Comparison of ENCODE assay signal across 22 cellular contexts in the genomic region with DNA sequence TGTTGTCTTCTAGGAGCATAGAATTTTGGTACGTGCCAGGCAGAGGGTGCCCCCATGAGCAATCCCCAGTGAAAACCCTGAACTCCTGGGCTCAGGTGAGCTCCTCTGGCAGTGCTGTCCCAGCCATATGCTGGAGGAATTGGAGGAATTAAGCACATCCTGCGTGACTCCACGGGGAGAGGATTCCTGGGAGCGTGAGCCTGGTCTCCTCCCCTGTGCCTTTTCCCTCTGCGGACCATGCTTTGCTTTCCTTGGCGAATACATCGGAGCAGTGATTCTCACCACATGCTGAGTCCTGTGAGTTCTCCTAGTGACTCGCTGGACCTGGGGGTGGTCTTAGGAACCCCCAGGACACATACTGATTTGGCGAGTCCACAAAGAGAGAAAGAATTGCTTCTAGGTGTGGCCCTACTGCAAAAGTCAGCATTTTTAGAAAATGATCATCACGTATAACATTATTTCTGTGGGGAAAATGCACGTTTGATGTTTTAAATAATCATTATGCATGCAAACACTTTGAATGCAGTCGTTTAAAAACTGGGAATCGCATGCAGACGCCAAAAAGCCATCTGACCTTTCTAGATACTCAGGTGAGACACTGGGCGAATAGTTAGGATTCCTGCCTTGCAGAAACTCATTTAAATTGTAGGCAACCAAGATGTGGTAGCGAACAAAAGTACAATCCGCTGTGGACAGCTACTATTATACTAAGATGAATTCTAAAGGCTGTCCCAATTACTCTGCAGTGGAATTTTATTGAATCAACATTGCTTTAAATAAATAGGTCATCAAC.
DNase-seq lines count a peak whose midpoint lies in the region; ATAC-seq, FAIRE-seq and TF ChIP-seq lines count a peak whose summit lies in the region.
"Had no signal": no experiment of that assay in that cellular context is flagged by ENCODE, and none has a peak within 500 bp of the region (broad histone marks: within the 10 kb centered on the region; RNA-seq: fewer than 3 reads in every experiment).

No MANE protein-coding gene starts in this region.

- H3K4me2 ChIP-seq in H1 (ENCODE audit: insufficient read depth in 1 of 2, low read depth in 2 of 2, low read length in 2 of 2) (peak overlapping the region; percentile 55 to 65), mammary epithelial cell (ENCODE audit: insufficient read depth, low read depth, low read length) (no peak overlapping the region)
- H3K4me2 ChIP-seq: A549 had no signal

- FAIRE-seq in H1 (lab: Jason Lieb, UNC), result peak; percentile 80
- FAIRE-seq: A549, D721Med, GM12892, GM18507, HepG2 had no signal

- peaks cover 21% of the 10 kb centered on the region for H3K4me1 ChIP-seq in HUES6 (ENCODE audit: control insufficient read depth, insufficient read depth, low read length)
- peaks cover 4 to 20% (median 14%) of the 10 kb centered on the region in 4 experiments for H3K4me1 ChIP-seq in H1 (replicated peaks in 1 of 4; ENCODE audit: control insufficient read depth in 3 of 4, insufficient read depth in 4 of 4, low read length in 3 of 4)
- no peaks in the 10 kb centered on the region for H3K4me1 ChIP-seq in mammary epithelial cell (ENCODE audit: insufficient read depth, low read length)
- H3K4me1 ChIP-seq in stomach, result no peaks in the 10 kb centered on the region
- H3K4me1 ChIP-seq: A549 had no signal

- dilution Hi-C loops in mammary epithelial cell (cut with HindIII; ENCODE audit: low sequenced_read_pairs), result no loop called here

- no peak overlapping the region for H3K56ac ChIP-seq in H1 (replicated peaks; ENCODE audit: insufficient read length, low read depth, low read length)

- in situ Hi-C loops in mammary epithelial cell (cut with MboI; ENCODE audit: low sequenced_read_pairs in 2 of 2), result no loop called here

- no peak overlapping the region for H2BK15ac ChIP-seq in H1 (ENCODE audit: low read length)

- POLR2A ChIA-PET in H1 (lab: Charles Lee; ENCODE audit: partially characterized antibody), result no interaction called here

- peak overlapping the region; percentile 43; the same call in 1 of the 2 replicates for H2AK5ac ChIP-seq in H1 (ENCODE audit: low read depth, low read length)

- no peak overlapping the region for H4K91ac ChIP-seq in H1 (replicated peaks; ENCODE audit: insufficient read length, low read length)

- H4K20me1 ChIP-seq in H1 (replicated peaks in 1 of 2; ENCODE audit: control insufficient read depth in 1 of 2, insufficient read depth in 2 of 2, low read length in 2 of 2), result no peaks in the 10 kb centered on the region
- H4K20me1 ChIP-seq in mammary epithelial cell (ENCODE audit: insufficient read depth, low read length), result no peaks in the 10 kb centered on the region

- H2BK12ac ChIP-seq in H1 (ENCODE audit: low read depth, low read length), result peak overlapping the region; percentile 78

- H3K4me3 ChIP-seq in HUES6 (ENCODE audit: low read depth, low read length) (no peak overlapping the region), H1 (ENCODE audit: extremely low read depth in 1 of 4, insufficient read depth in 2 of 4, low read depth in 3 of 4, low read length in 4 of 4) (peak overlapping the region in 1 of 4 experiments; percentile 32; a peak in 1 of 8 replicates), mammary epithelial cell (replicated peaks in 1 of 3; ENCODE audit: insufficient read depth in 1 of 3, low read depth in 2 of 3, low read length in 3 of 3) (no peak overlapping the region), stomach (no peak overlapping the region)
- H3K4me3 ChIP-seq: A549 had no signal

- no peak overlapping the region for H3K4ac ChIP-seq in H1 (replicated peaks; ENCODE audit: insufficient read length, low read depth, low read length)

- peak overlapping the region; percentile 40 for H3K9ac ChIP-seq in HUES6 (ENCODE audit: low read length)
- no peak overlapping the region for H3K9ac ChIP-seq in H1 (replicated peaks in 1 of 4; ENCODE audit: extremely low read depth in 1 of 4, low read depth in 3 of 4, low read length in 3 of 4)
- H3K9ac ChIP-seq in mammary epithelial cell (ENCODE audit: insufficient read depth, low read length), result no peak overlapping the region

- H3K18ac ChIP-seq in H1 (ENCODE audit: extremely low read depth, low read length), result 0 out of 2 replicates have a peak overlapping the region, but pooled peaks have one; percentile 26

- no peak for TF ChIP-seq CTCF in H1 (IDR thresholded peaks at IDR 0.05; ENCODE audit: control extremely low read depth in 1 of 3, insufficient read depth in 1 of 3, low read depth in 1 of 3, low read length in 3 of 3)
- no peak for TF ChIP-seq CTCF in mammary epithelial cell (conservative IDR thresholded peaks at IDR 0.05 in 1 of 2, IDR thresholded peaks at IDR 0.05 in 1 of 2; ENCODE audit: extremely low read depth in 1 of 2, insufficient read depth in 1 of 2, low read depth in 1 of 2, low read length in 2 of 2)
- TF ChIP-seq CTCF in stomach (IDR thresholded peaks at IDR 0.05), result no peak

- DNase-seq in ELF-1 (ENCODE audit: low read depth, low spot score) (peak; percentile 6), H1 (ENCODE audit: low read depth in 1 of 2, low spot score in 2 of 2) (peak in 1 of 2 experiments; percentile 31), iPS-NIHi7 (ENCODE audit: extremely low spot score) (peak; percentile 29), NCI-H524 (lab: John Stamatoyannopoulos, UW) (no peak), mammary epithelial cell (no peak), stomach (no peak)
- DNase-seq: AML-193; Caco-2; CD4-positive, alpha-beta T cell; GDM1; GOT3; HCEC 1CT had no signal

- TF ChIP-seq POLR2A in H1 (IDR thresholded peaks at IDR 0.05; ENCODE audit: control extremely low read depth in 1 of 2, low read depth in 2 of 2, low read length in 2 of 2) (no peak), stomach (IDR thresholded peaks at IDR 0.05) (no peak)

- intact Hi-C loops in mammary epithelial cell (cut with micrococcal nuclease) (no loop called here), stomach (cut with DNase I; ENCODE audit: low total_unique reads) (no loop called here)

- no peaks in the 10 kb centered on the region for H3K9me3 ChIP-seq in HUES6 (ENCODE audit: control insufficient read depth, insufficient read depth, low read depth, low read length)
- H3K9me3 ChIP-seq in H1 (ENCODE audit: insufficient read depth in 2 of 2, low read depth in 1 of 2, low read length in 1 of 2), result no peaks in the 10 kb centered on the region
- peaks cover 18% of the 10 kb centered on the region for H3K9me3 ChIP-seq in mammary epithelial cell (replicated peaks; ENCODE audit: insufficient read depth, low read length)
- no peaks in the 10 kb centered on the region for H3K9me3 ChIP-seq in stomach
- H3K9me3 ChIP-seq: A549, Caco-2 had no signal

- no peak overlapping the region for H3K27ac ChIP-seq in HUES6 (ENCODE audit: low read depth, low read length)
- H3K27ac ChIP-seq in H1 (ENCODE audit: low read depth, low read length), result no peak overlapping the region
- no peak overlapping the region for H3K27ac ChIP-seq in mammary epithelial cell (ENCODE audit: insufficient read depth, low read depth, low read length)
- H3K27ac ChIP-seq in stomach, result no peak overlapping the region
- H3K27ac ChIP-seq: 22Rv1, A549, C4-2B, HL-60 had no signal

- H3K23ac ChIP-seq in H1 (ENCODE audit: insufficient read length), result no peak overlapping the region

- H2BK120ac ChIP-seq in H1 (replicated peaks; ENCODE audit: low read depth, low read length), result no peak overlapping the region

- H3K79me1 ChIP-seq in H1 (ENCODE audit: low read depth, low read length), result no peaks in the 10 kb centered on the region

- H4K8ac ChIP-seq in H1 (ENCODE audit: extremely low read depth, insufficient read depth, low read length), result no peak overlapping the region

- H2BK20ac ChIP-seq in H1 (ENCODE audit: low read length), result peak overlapping the region; percentile 72; the same call in 1 of the 2 replicates

- no peak for TF ChIP-seq RAD21 in H1 (IDR thresholded peaks at IDR 0.05 in 1 of 2, conservative IDR thresholded peaks at IDR 0.05 in 1 of 2; ENCODE audit: low read depth in 2 of 2, low read length in 2 of 2)

- peak overlapping the region; percentile 57; the same call in 1 of the 2 replicates for H2BK5ac ChIP-seq in H1 (ENCODE audit: low read depth, low read length)

- H4K5ac ChIP-seq in H1 (ENCODE audit: insufficient read length, low read depth, low read length), result no peak overlapping the region

- ATAC-seq in GM19397 (IDR thresholded peaks at IDR 0.05; ENCODE audit: unreplicated experiment), result no peak
- ATAC-seq: A549, HepG2 had no signal

- H3K36me3 ChIP-seq in HUES6 (ENCODE audit: control insufficient read depth, insufficient read depth, low read length) (no peaks in the 10 kb centered on the region), H1 (ENCODE audit: control insufficient read depth in 2 of 4, insufficient read depth in 4 of 4, low read length in 3 of 4) (no peaks in the 10 kb centered on the region), mammary epithelial cell (ENCODE audit: insufficient read depth, low read length) (no peaks in the 10 kb centered on the region), stomach (no peaks in the 10 kb centered on the region)

- CTCF ChIA-PET in H1 (lab: Charles Lee; ENCODE audit: partially characterized antibody) (no interaction called here), mammary epithelial cell (lab: Charles Lee; ENCODE audit: low non-redundant PET) (no interaction called here)

- H2AFZ ChIP-seq in H1 (ENCODE audit: low read length) (no peak overlapping the region), mammary epithelial cell (ENCODE audit: low read depth, low read length) (no peak overlapping the region)

- H3K23me2 ChIP-seq in H1 (ENCODE audit: low read depth, low read length), result peaks cover 2% of the 10 kb centered on the region; the same call in 1 of the 2 replicates

- H3K79me2 ChIP-seq in H1 (ENCODE audit: control insufficient read depth in 1 of 2, insufficient read depth in 2 of 2, low read length in 2 of 2) (no peaks in the 10 kb centered on the region), mammary epithelial cell (ENCODE audit: insufficient read depth, low read length) (no peaks in the 10 kb centered on the region)

- 29% methylated on average over 17 of the region's 17 CpGs; no CpG with 5 or more reads in 1 of the 2 experiments for WGBS in H1 (ENCODE audit: extremely low coverage in 1 of 2, insufficient coverage in 1 of 2, insufficient read length in 1 of 2, insufficient replicate concordance in 2 of 2, low coverage in 1 of 2, low lambda C conversion rate in 2 of 2, missing lambda C conversion rate in 1 of 2), 2 experiments
- 24% methylated on average over 10 of the region's 17 CpGs for WGBS in mammary epithelial cell (ENCODE audit: low coverage, missing lambda C conversion rate)
- WGBS in stomach, 5 donors, result 56 to 76% (median 57%) methylated on average over 13 to 17 of the region's 17 CpGs

- no peak overlapping the region for H3K14ac ChIP-seq in H1 (ENCODE audit: insufficient read length)

- TF ChIP-seq EP300 in H1 (IDR thresholded peaks at IDR 0.05; ENCODE audit: borderline replicate concordance in 1 of 2, low read depth in 2 of 2, low read length in 2 of 2) (no peak), stomach (IDR thresholded peaks at IDR 0.05) (no peak)

- H3K27me3 ChIP-seq in HUES6 (ENCODE audit: control insufficient read depth, insufficient read depth, low read length) (peaks cover 6% of the 10 kb centered on the region; the same call in 1 of the 2 replicates), H1 (replicated peaks in 1 of 4; ENCODE audit: control insufficient read depth in 3 of 4, extremely low read depth in 1 of 4, insufficient read depth in 3 of 4, low read length in 3 of 4) (no peaks in the 10 kb centered on the region), mammary epithelial cell (ENCODE audit: insufficient read depth, low read length) (no peaks in the 10 kb centered on the region), stomach (no peaks in the 10 kb centered on the region)

- BruUV-seq in mammary epithelial cell (replicated peaks; lab: Mats Ljungman, UMichigan), result no TSS peak

Comparison
In these comparisons a context has a peak if more than half of its experiments do, and no peak if none do; other contexts are left out.
1. DNase-seq: peak in ELF-1 (single experiment) and iPS-NIHi7 (single experiment); none in NCI-H524 (0 of 2), mammary epithelial cell (single experiment) and stomach (single experiment).